Comparison of ENCODE assay signal across 27 cellular contexts in genomic region chr22:46723882-46724281, GRCh38. TPM values are rescaled to one million over a fixed set of nuclear protein-coding genes. Genes with fewer than 3 reads are reported as not detected.
DNase-seq lines count a peak whose midpoint lies in the region; ATAC-seq and TF ChIP-seq lines count a peak whose summit lies in the region.
"Had no signal": no experiment of that assay in that cellular context is flagged by ENCODE, and none has a peak within 500 bp of the region (broad histone marks: within the 10 kb centered on the region; RNA-seq: fewer than 3 reads in every experiment).

No MANE protein-coding gene starts in this region.

- H3K27ac ChIP-seq in CD4-positive, alpha-beta T cell (ENCODE audit: low read depth, low read length) = no peak overlapping the region
- H3K27ac ChIP-seq: GM23248, KMS-11, SK-N-MC had no signal

- POLR2A ChIA-PET in CD4-positive, alpha-beta T cell (lab: Charles Lee) = no interaction called here

- peaks cover 12% of the 10 kb centered on the region for H3K4me1 Mint-ChIP-seq in activated naive CD4-positive, alpha-beta T cell treated with anti-CD3 and anti-CD28 coated beads, Interleukin-2, amount 50 U/mL, for 24 hours
- H3K4me1 Mint-ChIP-seq in CD4-positive, alpha-beta T cell (ENCODE audit: low read depth) = peaks cover 24% of the 10 kb centered on the region
- H3K4me1 Mint-ChIP-seq in activated T-helper 17 cell treated with anti-CD3 and anti-CD28 coated beads, Interleukin-2, amount 50 U/mL, for 72 hours = peaks cover 7% of the 10 kb centered on the region
- H3K4me1 Mint-ChIP-seq in stimulated activated effector memory CD8-positive, alpha-beta T cell treated with anti-CD3 and anti-CD28 coated beads, Interleukin-12 subunit alpha, Interleukin-12 subunit beta, amount 100 ng/mL, for 72 hours = peaks cover 53% of the 10 kb centered on the region

- H3K9me3 Mint-ChIP-seq in activated naive CD4-positive, alpha-beta T cell treated with anti-CD3 and anti-CD28 coated beads, Interleukin-2, amount 50 U/mL, for 24 hours = no peaks in the 10 kb centered on the region
- H3K9me3 Mint-ChIP-seq in CD4-positive, alpha-beta T cell = no peaks in the 10 kb centered on the region
- no peaks in the 10 kb centered on the region for H3K9me3 Mint-ChIP-seq in activated T-helper 17 cell treated with anti-CD3 and anti-CD28 coated beads, Interleukin-2, amount 50 U/mL, for 72 hours
- no peaks in the 10 kb centered on the region for H3K9me3 Mint-ChIP-seq in stimulated activated effector memory CD8-positive, alpha-beta T cell treated with anti-CD3 and anti-CD28 coated beads, Interleukin-12 subunit alpha, Interleukin-12 subunit beta, amount 100 ng/mL, for 72 hours
- H3K9me3 Mint-ChIP-seq: CD14-positive monocyte, H9, HFFc6, IgD-negative memory B cell had no signal

- H3K27ac Mint-ChIP-seq in activated naive CD4-positive, alpha-beta T cell treated with anti-CD3 and anti-CD28 coated beads, Interleukin-2, amount 50 U/mL, for 24 hours = peak overlapping the region; percentile 41
- H3K27ac Mint-ChIP-seq in CD4-positive, alpha-beta T cell = peak overlapping the region; percentile 46
- peak overlapping the region; percentile 56 for H3K27ac Mint-ChIP-seq in activated T-helper 17 cell treated with anti-CD3 and anti-CD28 coated beads, Interleukin-2, amount 50 U/mL, for 72 hours
- H3K27ac Mint-ChIP-seq in stimulated activated effector memory CD8-positive, alpha-beta T cell treated with anti-CD3 and anti-CD28 coated beads, Interleukin-12 subunit alpha, Interleukin-12 subunit beta, amount 100 ng/mL, for 72 hours = peak overlapping the region; percentile 21
- H3K27ac Mint-ChIP-seq: HFFc6, IgD-negative memory B cell had no signal

- no peak for DNase-seq in activated naive CD4-positive, alpha-beta T cell (lab: John Stamatoyannopoulos, UW)
- DNase-seq in CD4-positive, alpha-beta T cell = no peak
- DNase-seq in stimulated activated effector memory CD8-positive, alpha-beta T cell treated with anti-CD3 and anti-CD28 coated beads, Interleukin-12 subunit alpha, Interleukin-12 subunit beta, amount 100 ng/mL, for 72 hours (ENCODE audit: low spot score in 2 of 2) = no peak
- no peak for DNase-seq in stimulated activated CD4-positive, alpha-beta T cell treated with anti-CD3 and anti-CD28 coated beads, Interleukin-2, amount 100 ng/mL, for 48 hours
- DNase-seq: 8988T, ACHN, BE2C, COR-L47, DMS53, GM23248, H9, HFFc6, MM.1S, NCI-H1694, NCI-H2029 treated with DMSO at 0.1 percent for 48 hours, NCI-H2227 treated with DMSO at 0.1 percent for 48 hours, NCI-H510A, NCI-H69, RPMI8226, SIG-M5 had no signal

- no peak for TF ChIP-seq CTCF in CD4-positive, alpha-beta T cell (IDR thresholded peaks at IDR 0.05)

- H3K4me3 Mint-ChIP-seq in activated naive CD4-positive, alpha-beta T cell treated with anti-CD3 and anti-CD28 coated beads, Interleukin-2, amount 50 U/mL, for 24 hours = no peak overlapping the region
- no peak overlapping the region for H3K4me3 Mint-ChIP-seq in CD4-positive, alpha-beta T cell
- no peak overlapping the region for H3K4me3 Mint-ChIP-seq in activated T-helper 17 cell treated with anti-CD3 and anti-CD28 coated beads, Interleukin-2, amount 50 U/mL, for 72 hours
- no peak overlapping the region for H3K4me3 Mint-ChIP-seq in stimulated activated effector memory CD8-positive, alpha-beta T cell treated with anti-CD3 and anti-CD28 coated beads, Interleukin-12 subunit alpha, Interleukin-12 subunit beta, amount 100 ng/mL, for 72 hours
- H3K4me3 Mint-ChIP-seq: CD14-positive monocyte, H9, HFFc6, IgD-negative memory B cell had no signal

- intact Hi-C loops in CD4-positive, alpha-beta T cell (cut with DNase I, micrococcal nuclease) = no loop called here

- H3K27me3 ChIP-seq in CD4-positive, alpha-beta T cell (ENCODE audit: control insufficient read depth, insufficient read depth, low read length) = no peaks in the 10 kb centered on the region
- H3K27me3 ChIP-seq: BE2C had no signal

- no peaks in the 10 kb centered on the region for H3K9me3 ChIP-seq in CD4-positive, alpha-beta T cell (ENCODE audit: control insufficient read depth, low read length)
- H3K9me3 ChIP-seq: BE2C had no signal

- ATAC-seq in CD4-positive, alpha-beta T cell (ENCODE audit: poor library complexity) = no peak
- no peak for ATAC-seq in activated T-helper 17 cell treated with anti-CD3 and anti-CD28 coated beads, Interleukin-2, amount 50 U/mL, for 72 hours (replicated peaks)
- no peak for ATAC-seq in stimulated activated effector memory CD8-positive, alpha-beta T cell treated with anti-CD3 and anti-CD28 coated beads, Interleukin-12 subunit alpha, Interleukin-12 subunit beta, amount 100 ng/mL, for 72 hours
- ATAC-seq in GM18870 (IDR thresholded peaks at IDR 0.05; ENCODE audit: unreplicated experiment) = no peak

- no peaks in the 10 kb centered on the region for H3K27me3 Mint-ChIP-seq in activated naive CD4-positive, alpha-beta T cell treated with anti-CD3 and anti-CD28 coated beads, Interleukin-2, amount 50 U/mL, for 24 hours
- H3K27me3 Mint-ChIP-seq in CD4-positive, alpha-beta T cell = no peaks in the 10 kb centered on the region
- no peaks in the 10 kb centered on the region for H3K27me3 Mint-ChIP-seq in activated T-helper 17 cell treated with anti-CD3 and anti-CD28 coated beads, Interleukin-2, amount 50 U/mL, for 72 hours
- H3K27me3 Mint-ChIP-seq: IgD-negative memory B cell had no signal

- CTCF ChIA-PET in CD4-positive, alpha-beta T cell (lab: Charles Lee) = no interaction called here

- H3K36me3 Mint-ChIP-seq in activated naive CD4-positive, alpha-beta T cell treated with anti-CD3 and anti-CD28 coated beads, Interleukin-2, amount 50 U/mL, for 24 hours = peaks cover 3% of the 10 kb centered on the region
- H3K36me3 Mint-ChIP-seq in CD4-positive, alpha-beta T cell (ENCODE audit: low read depth) = peaks cover 77% of the 10 kb centered on the region
- peaks cover 100% of the 10 kb centered on the region for H3K36me3 Mint-ChIP-seq in activated T-helper 17 cell treated with anti-CD3 and anti-CD28 coated beads, Interleukin-2, amount 50 U/mL, for 72 hours (ENCODE audit: low read depth)
- H3K36me3 Mint-ChIP-seq in stimulated activated effector memory CD8-positive, alpha-beta T cell treated with anti-CD3 and anti-CD28 coated beads, Interleukin-12 subunit alpha, Interleukin-12 subunit beta, amount 100 ng/mL, for 72 hours = peaks cover 96% of the 10 kb centered on the region

RNA-seq across cellular contexts. Expression of gene CERK, which starts 14.2 kb away (rescaled TPM):
- total RNA-seq in CD4-positive, alpha-beta T cell = 10 to 100 TPM; 84.6 to 88.5 TPM
- 100 to 1,000 TPM in 1 of 2 donors, 10 to 100 TPM in 1; 90.7 to 124 TPM for total RNA-seq in activated T-helper 17 cell treated with anti-CD3 and anti-CD28 coated beads, Interleukin-2, amount 50 U/mL, for 72 hours

RNA-seq across cellular contexts. Expression of gene TBC1D22A, which starts 38.6 kb away (rescaled TPM):
- total RNA-seq in CD4-positive, alpha-beta T cell = 10 to 100 TPM; 27.1 to 31.7 TPM
- total RNA-seq in activated T-helper 17 cell treated with anti-CD3 and anti-CD28 coated beads, Interleukin-2, amount 50 U/mL, for 72 hours = 100 to 1,000 TPM in 1 of 2 donors, 10 to 100 TPM in 1; 52.4 to 108 TPM
